ENCODE assay signal across 1 cellular context in genomic region chr11:111416231-111416960, GRCh38.
TF ChIP-seq lines count a peak whose summit lies in the region.

No MANE protein-coding gene starts in this region.

TF ChIP-seq in GM23338, 12 proteins besides CTCF, POLR2A, EP300 and RAD21 (continued from another document):
- TF ChIP-seq ZNF462 (CRISPR knock-in tag; IDR thresholded peaks at IDR 0.05) (no peak), STAT1 (IDR thresholded peaks at IDR 0.05; ENCODE audit: unreplicated experiment) (no peak)
